15 cellular contexts compared by ENCODE assay signal in the genomic region with DNA sequence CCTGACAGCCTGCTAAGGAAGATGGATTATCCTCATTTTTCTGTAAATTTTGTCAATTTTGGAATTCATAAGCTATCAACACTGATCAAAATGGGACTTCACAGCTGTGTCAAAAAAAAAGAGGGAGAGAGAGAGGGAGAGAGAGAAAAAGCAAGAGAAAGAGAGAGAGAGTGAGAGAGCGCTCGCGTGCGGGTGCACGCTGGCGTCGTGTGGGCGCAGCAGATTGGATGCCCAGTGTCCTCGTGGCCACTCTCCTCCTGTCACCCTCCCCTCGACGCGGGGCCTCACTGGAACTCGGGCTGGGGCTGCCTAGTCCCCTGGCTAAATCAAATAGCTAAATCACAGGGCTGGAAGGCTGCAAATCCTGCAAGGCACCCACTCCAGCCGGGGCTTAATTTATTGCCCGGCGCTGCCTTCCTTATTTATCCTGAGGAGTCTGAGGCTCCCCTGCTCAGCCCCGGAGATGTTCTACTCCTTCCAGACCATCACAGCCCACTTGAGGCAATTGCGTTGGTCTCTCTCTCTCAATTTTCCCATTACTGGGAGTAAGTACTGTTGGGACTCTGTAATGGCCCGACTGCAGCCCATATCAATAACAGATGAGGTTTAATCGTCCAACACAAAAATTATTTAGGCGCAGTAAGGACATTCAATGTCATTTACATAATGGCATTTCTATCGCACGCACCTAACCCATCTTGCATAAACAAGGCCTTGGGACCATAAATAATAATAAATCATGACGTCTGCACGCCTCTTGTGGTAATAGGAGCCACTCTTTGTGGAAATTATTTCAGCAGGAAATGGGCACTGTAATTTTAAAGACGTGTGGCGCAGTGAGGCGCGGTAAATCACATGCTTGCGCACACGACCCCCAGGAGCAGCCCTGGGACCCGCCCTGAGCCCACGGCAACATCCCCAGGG.
DNase-seq lines count a peak whose midpoint lies in the region; TF ChIP-seq lines count a peak whose summit lies in the region.
"Had no signal": no experiment of that assay in that cellular context is flagged by ENCODE, and none has a peak within 500 bp of the region (broad histone marks: within the 10 kb centered on the region; RNA-seq: fewer than 3 reads in every experiment).

No MANE protein-coding gene starts in this region.

- BruUV-seq in Caco-2 (replicated peaks; lab: Mats Ljungman, UMichigan) = no TSS peak

- intact Hi-C loops in Caco-2 (cut with micrococcal nuclease; ENCODE audit: unreplicated experiment) (no loop called here), tibial artery (cut with DNase I; ENCODE audit: low total_unique reads) (no loop called here)

- no peak overlapping the region for H3K4me3 Mint-ChIP-seq in Caco-2 (ENCODE audit: unreplicated experiment)
- no peak overlapping the region for H3K4me3 Mint-ChIP-seq in activated CD4-positive, alpha-beta T cell treated with anti-CD3 and anti-CD28 coated beads, Interleukin-2, amount 10 ng/mL, durations not matched to agents 7 days and 5 days
- H3K4me3 Mint-ChIP-seq: CD4-positive, alpha-beta memory T cell had no signal

- H3K36me3 ChIP-seq in Caco-2 (ENCODE audit: control insufficient read depth, insufficient read depth, low read length) (no peaks in the 10 kb centered on the region), WERI-Rb-1 (peaks cover 43% of the 10 kb centered on the region), tibial artery (no peaks in the 10 kb centered on the region)

- no peaks in the 10 kb centered on the region for H3K9me3 ChIP-seq in Caco-2
- H3K9me3 ChIP-seq in WERI-Rb-1 (ENCODE audit: severe bottlenecking) = no peaks in the 10 kb centered on the region
- H3K9me3 ChIP-seq in tibial artery = no peaks in the 10 kb centered on the region
- H3K9me3 ChIP-seq: SK-N-SH had no signal

- POLR2A ChIA-PET in Caco-2 (lab: Charles Lee) = no interaction called here
- POLR2A ChIA-PET in HEK293T (lab: Yijun Ruan, JAX) = no interaction called here
- POLR2A ChIA-PET in GM10248 (lab: Yijun Ruan, JAX) = no interaction called here
- POLR2A ChIA-PET in activated CD4-positive, alpha-beta T cell treated with anti-CD3 and anti-CD28 coated beads, Interleukin-2, amount 10 ng/mL, durations not matched to agents 7 days and 5 days (lab: Charles Lee) = no interaction called here

- TF ChIP-seq CTCF in Caco-2 (IDR thresholded peaks at IDR 0.05; ENCODE audit: insufficient read depth in 1 of 2, low read depth in 1 of 2, low read length in 1 of 2, severe bottlenecking in 1 of 2, unreplicated experiment in 1 of 2) (no peak), WERI-Rb-1 (IDR thresholded peaks at IDR 0.05; ENCODE audit: low read depth, low read length) (no peak), tibial artery (IDR thresholded peaks at IDR 0.05) (no peak), GM10248 (IDR thresholded peaks at IDR 0.05; ENCODE audit: control extremely low read depth, extremely low read depth, low read depth, missing control alignments) (no peak)

- no peaks in the 10 kb centered on the region for H3K9me3 Mint-ChIP-seq in Caco-2 (ENCODE audit: unreplicated experiment)
- no peaks in the 10 kb centered on the region for H3K9me3 Mint-ChIP-seq in activated CD4-positive, alpha-beta T cell treated with anti-CD3 and anti-CD28 coated beads, Interleukin-2, amount 10 ng/mL, durations not matched to agents 7 days and 5 days
- H3K9me3 Mint-ChIP-seq: CD4-positive, alpha-beta memory T cell had no signal

- no peak overlapping the region for H3K4me3 ChIP-seq in Caco-2 (ENCODE audit: low read depth, low read length)
- H3K4me3 ChIP-seq in WERI-Rb-1 (ENCODE audit: low read depth, low read length) = no peak overlapping the region
- H3K4me3 ChIP-seq in tibial artery = no peak overlapping the region

- H3K27me3 Mint-ChIP-seq in Caco-2 (ENCODE audit: insufficient read depth, unreplicated experiment) = peaks cover 2% of the 10 kb centered on the region
- peaks cover 11% of the 10 kb centered on the region for H3K27me3 Mint-ChIP-seq in activated CD4-positive, alpha-beta T cell treated with anti-CD3 and anti-CD28 coated beads, Interleukin-2, amount 10 ng/mL, durations not matched to agents 7 days and 5 days

- CTCF ChIA-PET in Caco-2 (lab: Charles Lee) = no interaction called here
- CTCF ChIA-PET in HEK293T (lab: Yijun Ruan, JAX) = no interaction called here
- CTCF ChIA-PET in GM10248 (lab: Yijun Ruan, JAX) = interaction anchor here (1.0 to 1.6 kb wide), 3 partner anchors 10 to 18 kb away, joined by 3 to 4 read pairs (median 4); no protein-coding TSS in a partner anchor
- CTCF ChIA-PET in activated CD4-positive, alpha-beta T cell treated with anti-CD3 and anti-CD28 coated beads, Interleukin-2, amount 10 ng/mL, durations not matched to agents 7 days and 5 days (lab: Charles Lee) = no interaction called here

- H3K27me3 ChIP-seq in Caco-2 (replicated peaks; ENCODE audit: control insufficient read depth, insufficient read depth, low read length) = no peaks in the 10 kb centered on the region
- H3K27me3 ChIP-seq in WERI-Rb-1 (ENCODE audit: insufficient read depth, low read depth, severe bottlenecking) = no peaks in the 10 kb centered on the region
- H3K27me3 ChIP-seq in tibial artery = peaks cover 0 to 24% of the 10 kb centered on the region in 2 donors

- peak overlapping the region; percentile 75 for H3K27ac ChIP-seq in WERI-Rb-1
- no peak overlapping the region for H3K27ac ChIP-seq in tibial artery

- peaks cover 8% of the 10 kb centered on the region for H3K4me1 Mint-ChIP-seq in Caco-2 (ENCODE audit: low read depth, unreplicated experiment)
- H3K4me1 Mint-ChIP-seq in activated CD4-positive, alpha-beta T cell treated with anti-CD3 and anti-CD28 coated beads, Interleukin-2, amount 10 ng/mL, durations not matched to agents 7 days and 5 days = no peaks in the 10 kb centered on the region
- H3K4me1 Mint-ChIP-seq: CD4-positive, alpha-beta memory T cell had no signal

- H3K4me1 ChIP-seq in Caco-2 = peaks cover 8% of the 10 kb centered on the region
- no peaks in the 10 kb centered on the region for H3K4me1 ChIP-seq in tibial artery

- H3K27ac Mint-ChIP-seq in Caco-2 (ENCODE audit: unreplicated experiment) = peak overlapping the region; percentile 20
- no peak overlapping the region for H3K27ac Mint-ChIP-seq in activated CD4-positive, alpha-beta T cell treated with anti-CD3 and anti-CD28 coated beads, Interleukin-2, amount 10 ng/mL, durations not matched to agents 7 days and 5 days

- no peaks in the 10 kb centered on the region for H3K36me3 Mint-ChIP-seq in Caco-2 (ENCODE audit: insufficient read depth, unreplicated experiment)
- no peaks in the 10 kb centered on the region for H3K36me3 Mint-ChIP-seq in activated CD4-positive, alpha-beta T cell treated with anti-CD3 and anti-CD28 coated beads, Interleukin-2, amount 10 ng/mL, durations not matched to agents 7 days and 5 days (ENCODE audit: low read depth)
- H3K36me3 Mint-ChIP-seq: CD4-positive, alpha-beta memory T cell had no signal

- DNase-seq in Caco-2 (no peak), HEK293T (ENCODE audit: extremely low spot score) (no peak), WERI-Rb-1 (peak; percentile 85), mesenteric fat pad (ENCODE audit: low spot score) (peak; percentile 81), tibial artery (no peak), GM10248 (ENCODE audit: extremely low spot score) (no peak)
- DNase-seq in central memory CD4-positive, alpha-beta T cell = no peak
- no peak for DNase-seq in activated CD4-positive, alpha-beta T cell treated with anti-CD3 and anti-CD28 coated beads, Interleukin-2, amount 10 ng/mL, durations not matched to agents 7 days and 5 days
- DNase-seq: CD4-positive, alpha-beta memory T cell; MM.1S; NCI-H1105 treated with DMSO at 0.1 percent for 48 hours; NCI-H446; NCI-H748 treated with DMSO at 0.1 percent for 48 hours; SK-N-SH; T-helper 1 cell had no signal

TF ChIP-seq in HEK293T, 16 proteins besides CTCF, POLR2A, EP300 and RAD21:
- TF ChIP-seq SUZ12 (IDR thresholded peaks at IDR 0.05) = no peak
- TF ChIP-seq, protein P1, sequence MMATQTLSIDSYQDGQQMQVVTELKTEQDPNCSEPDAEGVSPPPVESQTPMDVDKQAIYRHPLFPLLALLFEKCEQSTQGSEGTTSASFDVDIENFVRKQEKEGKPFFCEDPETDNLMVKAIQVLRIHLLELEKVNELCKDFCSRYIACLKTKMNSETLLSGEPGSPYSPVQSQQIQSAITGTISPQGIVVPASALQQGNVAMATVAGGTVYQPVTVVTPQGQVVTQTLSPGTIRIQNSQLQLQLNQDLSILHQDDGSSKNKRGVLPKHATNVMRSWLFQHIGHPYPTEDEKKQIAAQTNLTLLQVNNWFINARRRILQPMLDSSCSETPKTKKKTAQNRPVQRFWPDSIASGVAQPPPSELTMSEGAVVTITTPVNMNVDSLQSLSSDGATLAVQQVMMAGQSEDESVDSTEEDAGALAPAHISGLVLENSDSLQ (IDR thresholded peaks at IDR 0.05) = peak; percentile 88
TF ChIP-seq in HEK293T: peak in this region for 1.

Comparison
In these comparisons a context has a peak if more than half of its experiments do, and no peak if none do; other contexts are left out.
1. DNase-seq: peak in WERI-Rb-1 (single experiment) and mesenteric fat pad (single experiment); none in Caco-2 (0 of 2), HEK293T (single experiment), tibial artery (0 of 2), GM10248 (single experiment), central memory CD4-positive, alpha-beta T cell (single experiment) and activated CD4-positive, alpha-beta T cell treated with anti-CD3 and anti-CD28 coated beads, Interleukin-2, amount 10 ng/mL, durations not matched to agents 7 days and 5 days (single experiment).